Comparison of ENCODE assay signal across 9 cellular contexts in genomic region chr3:74375653-74376052, GRCh38.
"Had no signal": no experiment of that assay in that cellular context is flagged by ENCODE, and none has a peak within 500 bp of the region (broad histone marks: within the 10 kb centered on the region; RNA-seq: fewer than 3 reads in every experiment).

No MANE protein-coding gene starts in this region.

- FAIRE-seq: H1, H54, HepG2, K562 had no signal

- H3K27ac ChIP-seq: HL-60 had no signal

- DNase-seq: H9, HCEC 1CT, KG1 had no signal

- H2AFZ ChIP-seq: GM23338 had no signal

- ATAC-seq: GM23338, HepG2, K562 had no signal

- H3K4me2 ChIP-seq: GM23338 had no signal

- H3K27ac Mint-ChIP-seq: GM23338 had no signal

- H3K4me3 Mint-ChIP-seq: GM23338, H9 had no signal

- H3K4me3 ChIP-seq: GM23338, K562 had no signal
